In genomic region chr11:128066429-128066828, GRCh38 we compare ENCODE assay signal across 20 cellular contexts.
DNase-seq lines count a peak whose midpoint lies in the region; ATAC-seq and TF ChIP-seq lines count a peak whose summit lies in the region.
"Had no signal": no experiment of that assay in that cellular context is flagged by ENCODE, and none has a peak within 500 bp of the region (broad histone marks: within the 10 kb centered on the region; RNA-seq: fewer than 3 reads in every experiment).

No MANE protein-coding gene starts in this region.

- ATAC-seq in GM18505 (IDR thresholded peaks at IDR 0.05; ENCODE audit: unreplicated experiment) (no peak), lower lobe of right lung (no peak)
- ATAC-seq: CD8-positive, alpha-beta T cell; GM12878; GM23338; HCT116 had no signal

- no peak for TF ChIP-seq CTCF in lower lobe of right lung (IDR thresholded peaks at IDR 0.05)

- H3K27me3 ChIP-seq in lower lobe of right lung (ENCODE audit: low read depth) = peaks cover 3% of the 10 kb centered on the region
- H3K27me3 ChIP-seq: BLaER1 had no signal

- H3K36me3 ChIP-seq in lower lobe of right lung = no peaks in the 10 kb centered on the region
- H3K36me3 ChIP-seq: BLaER1 had no signal

- peak; percentile 21 for DNase-seq in NOMO-1 treated with DMSO at 0.1 percent for 48 hours (lab: John Stamatoyannopoulos, UW; ENCODE audit: unreplicated experiment)
- DNase-seq in NOMO-1 treated with dmso at 0.1 percent for 144 hours (lab: John Stamatoyannopoulos, UW; ENCODE audit: unreplicated experiment) = no peak
- DNase-seq in MV-4-11 (lab: John Stamatoyannopoulos, UW) = peak; percentile 35
- peak; percentile 48 for DNase-seq in myocyte (ENCODE audit: low read depth)
- no peak for DNase-seq in dermis blood vessel endothelial cell
- no peak for DNase-seq in lower lobe of right lung
- DNase-seq: Caco-2; CD4-positive, CD25-positive, alpha-beta regulatory T cell; CD8-positive, alpha-beta T cell; DMS153; EL; GDM1; H9 had no signal

- no peaks in the 10 kb centered on the region for H3K9me3 ChIP-seq in lower lobe of right lung
- H3K9me3 ChIP-seq: Caco-2 had no signal

- no peak for TF ChIP-seq POLR2A in GM18505 (IDR thresholded peaks at IDR 0.05; ENCODE audit: borderline replicate concordance, extremely low read depth, insufficient read depth, insufficient read length)

- intact Hi-C loops in lower lobe of right lung (cut with DNase I) = no loop called here

- H3K27ac ChIP-seq in lower lobe of right lung = no peak overlapping the region
- H3K27ac ChIP-seq: 22Rv1, BLaER1, C4-2B had no signal

- no peak overlapping the region for H3K4me3 ChIP-seq in lower lobe of right lung
- H3K4me3 ChIP-seq: BLaER1, GM12878, GM23338 had no signal

- no peaks in the 10 kb centered on the region for H3K4me1 ChIP-seq in lower lobe of right lung
- H3K4me1 ChIP-seq: BLaER1, Caco-2 had no signal

Comparison
In these comparisons a context has a peak if more than half of its experiments do, and no peak if none do; other contexts are left out.
1. DNase-seq: peak in NOMO-1 treated with DMSO at 0.1 percent for 48 hours (single experiment), MV-4-11 (single experiment) and myocyte (single experiment); none in NOMO-1 treated with dmso at 0.1 percent for 144 hours (single experiment), dermis blood vessel endothelial cell (single experiment) and lower lobe of right lung (single experiment).